Comparison of ENCODE assay signal across 8 cellular contexts in the genomic region with DNA sequence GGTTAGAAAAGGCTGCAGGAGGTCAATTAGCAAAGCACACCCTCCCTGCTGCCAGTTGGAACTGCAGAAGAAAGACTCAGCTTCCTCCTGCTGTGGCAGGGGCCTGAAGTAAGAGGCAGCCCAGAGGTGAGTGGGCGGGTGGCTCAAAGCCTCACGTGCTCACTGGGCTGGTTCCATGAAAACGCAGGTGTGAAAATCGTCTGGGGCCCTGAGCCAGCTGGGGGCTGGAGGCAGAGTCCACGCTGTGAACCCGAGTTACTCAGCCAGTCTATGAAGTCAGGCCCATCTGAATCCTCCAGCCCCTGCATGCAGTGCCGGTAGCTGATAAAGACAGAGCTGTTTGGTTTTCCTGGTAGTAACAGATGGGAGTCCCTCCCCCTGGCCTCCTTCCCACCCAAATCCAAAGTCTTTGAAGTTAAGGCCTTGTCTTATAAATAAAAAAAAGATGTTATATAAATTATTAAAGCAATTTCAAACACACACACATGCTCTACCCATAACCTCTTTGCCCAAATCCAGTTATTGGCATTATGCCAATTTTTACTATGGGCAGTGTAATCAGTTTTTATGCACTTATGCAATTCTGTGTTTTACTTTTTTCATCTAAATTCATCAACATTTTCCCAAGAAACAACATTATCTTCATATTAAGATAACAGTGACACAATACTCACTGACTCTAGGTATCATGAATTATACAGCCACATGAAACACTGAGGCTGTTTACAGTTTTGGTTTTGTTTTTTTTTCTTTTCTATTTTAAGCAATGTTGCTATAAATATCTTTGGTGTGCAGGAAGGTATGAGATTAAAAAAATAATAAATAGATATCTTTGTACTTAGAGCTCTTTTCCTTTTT. TPM values are rescaled to one million over a fixed set of nuclear protein-coding genes. Genes with fewer than 3 reads are reported as not detected.
DNase-seq lines count a peak whose midpoint lies in the region; ATAC-seq and TF ChIP-seq lines count a peak whose summit lies in the region.

No MANE protein-coding gene starts in this region.

- H3K4me3 ChIP-seq in upper lobe of right lung, result no peak overlapping the region

- peaks cover 6% of the 10 kb centered on the region for H3K36me3 Mint-ChIP-seq in endothelial cell (ENCODE audit: low read depth, unreplicated experiment)
- no peaks in the 10 kb centered on the region for H3K36me3 Mint-ChIP-seq in nephron (ENCODE audit: low read depth)

- H3K27me3 ChIP-seq in upper lobe of right lung, result no peaks in the 10 kb centered on the region

- intact Hi-C loops in upper lobe of right lung (cut with DNase I), result no loop called here

- peak overlapping the region; percentile 30 for H3K27ac Mint-ChIP-seq in endothelial cell (ENCODE audit: unreplicated experiment)
- peak overlapping the region; percentile 82 to 94 (median 89) for H3K27ac Mint-ChIP-seq in nephron

- H3K4me1 ChIP-seq in upper lobe of right lung, result peaks cover 79% of the 10 kb centered on the region

- H3K4me3 Mint-ChIP-seq in endothelial cell (ENCODE audit: unreplicated experiment) (no peak overlapping the region), nephron (peak overlapping the region in 1 of 3 experiments; percentile 21)

- H3K27me3 Mint-ChIP-seq in endothelial cell (ENCODE audit: unreplicated experiment) (peaks cover 1% of the 10 kb centered on the region), nephron (ENCODE audit: low read depth) (no peaks in the 10 kb centered on the region)

- peak; percentile 58 to 79 for DNase-seq in SHP77 (lab: John Stamatoyannopoulos, UW)
- no peak for DNase-seq in SHP77 treated with DMSO at 0.1 percent for 48 hours (lab: John Stamatoyannopoulos, UW)
- DNase-seq in NCI-H2196 treated with DMSO at 0.1 percent for 48 hours (lab: John Stamatoyannopoulos, UW; ENCODE audit: unreplicated experiment), result peak; percentile 79
- peak; percentile 88 for DNase-seq in activated CD8-positive, alpha-beta memory T cell treated with anti-CD3 and anti-CD28 coated beads for 24 hours
- no peak for DNase-seq in endothelial cell (ENCODE audit: low spot score)
- DNase-seq in upper lobe of right lung, result peak; percentile 86

- TF ChIP-seq CTCF in endothelial cell (IDR thresholded peaks at IDR 0.05; ENCODE audit: unreplicated experiment) (no peak), nephron (IDR thresholded peaks at IDR 0.05; ENCODE audit: unreplicated experiment in 3 of 3) (no peak), upper lobe of right lung (IDR thresholded peaks at IDR 0.05) (no peak)

- H3K4me1 Mint-ChIP-seq in endothelial cell (ENCODE audit: unreplicated experiment) (peaks cover 44% of the 10 kb centered on the region), nephron (peaks cover 68% of the 10 kb centered on the region)

- no peaks in the 10 kb centered on the region for H3K9me3 ChIP-seq in upper lobe of right lung

- H3K36me3 ChIP-seq in upper lobe of right lung, result no peaks in the 10 kb centered on the region

- peak overlapping the region; percentile 38 for H3K27ac ChIP-seq in upper lobe of right lung

- H3K9me3 Mint-ChIP-seq in endothelial cell (ENCODE audit: unreplicated experiment) (no peaks in the 10 kb centered on the region), nephron (no peaks in the 10 kb centered on the region)

- ATAC-seq in HG02938 (IDR thresholded peaks at IDR 0.05; ENCODE audit: unreplicated experiment), result peak; percentile 44
- peak; percentile 81 for ATAC-seq in upper lobe of right lung

RNA-seq across cellular contexts. Expression of gene PNMA1, which starts 57.9 kb away (rescaled TPM):
- total RNA-seq in endothelial cell (ENCODE audit: unreplicated experiment) (32.7 TPM), upper lobe of right lung (22.0 TPM)

Comparison
In these comparisons a context has a peak if more than half of its experiments do, and no peak if none do; other contexts are left out.
1. DNase-seq: peak in SHP77 (2 of 2), NCI-H2196 treated with DMSO at 0.1 percent for 48 hours (single experiment), activated CD8-positive, alpha-beta memory T cell treated with anti-CD3 and anti-CD28 coated beads for 24 hours (single experiment) and upper lobe of right lung (single experiment); none in SHP77 treated with DMSO at 0.1 percent for 48 hours (single experiment) and endothelial cell (single experiment).